Comparison of ENCODE assay signal across 7 cellular contexts in the genomic region with DNA sequence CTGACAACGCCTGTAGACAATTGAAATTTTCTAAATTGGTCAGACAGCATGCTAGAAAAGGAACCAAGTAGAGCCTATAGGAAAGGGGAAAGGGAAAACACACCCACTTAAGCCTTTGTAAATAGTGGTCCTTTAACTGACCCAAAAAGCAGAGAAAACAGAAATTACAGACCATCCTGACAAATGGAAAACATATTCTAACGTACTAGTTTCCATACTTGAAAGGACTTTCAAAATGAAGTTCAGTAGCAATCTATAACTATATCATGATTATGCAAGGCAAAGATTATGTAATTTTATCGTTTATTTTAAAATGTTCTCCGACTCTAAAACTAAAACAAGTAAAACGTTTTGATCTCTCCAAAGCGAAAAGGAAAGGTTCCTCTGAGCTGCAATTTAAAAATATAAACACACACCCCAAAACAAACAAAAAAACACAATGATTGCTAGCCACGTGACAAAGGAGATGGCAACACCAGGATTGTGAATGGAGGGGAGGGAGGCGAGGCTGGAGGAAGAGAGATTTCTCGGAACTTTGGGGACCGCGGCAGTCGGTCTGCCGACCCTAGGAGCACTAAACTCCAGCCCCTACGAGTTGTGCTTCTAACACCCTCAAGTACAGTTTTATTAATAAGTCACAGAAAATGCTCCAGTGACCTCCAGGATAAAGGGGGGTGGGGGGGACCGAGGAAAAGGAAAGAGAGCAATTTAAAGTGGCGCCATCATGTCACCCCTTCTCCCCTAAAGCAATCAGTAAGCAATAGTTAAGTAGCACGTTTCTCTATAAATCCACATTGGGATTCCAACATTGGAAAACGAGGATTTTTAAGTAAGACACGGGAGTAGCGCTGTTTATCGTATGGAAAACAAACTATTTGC. TPM values are rescaled to one million over a fixed set of nuclear protein-coding genes. Genes with fewer than 3 reads are reported as not detected.
A peak's percentile ranks its signal among the peaks of the same experiment; 100 is the strongest.
DNase-seq lines count a peak whose midpoint lies in the region; ATAC-seq and TF ChIP-seq lines count a peak whose summit lies in the region.

No MANE protein-coding gene starts in this region.

- H3K4me1 ChIP-seq in DND-41 (ENCODE audit: insufficient read depth, low read length) (peaks cover 70% of the 10 kb centered on the region), HUES6 (ENCODE audit: control insufficient read depth, insufficient read depth, low read length) (peaks cover 52% of the 10 kb centered on the region), liver (ENCODE audit: control insufficient read depth in 4 of 4, insufficient read depth in 4 of 4, low read length in 3 of 4) (peaks cover 13 to 34% (median 25%) of the 10 kb centered on the region in 4 donors), subcutaneous abdominal adipose tissue (ENCODE audit: control insufficient read depth in 5 of 5, insufficient read depth in 5 of 5, low read length in 5 of 5) (peaks cover 0 to 65% (median 60%) of the 10 kb centered on the region in 5 donors)

- no peaks in the 10 kb centered on the region for H3K36me3 ChIP-seq in DND-41 (ENCODE audit: insufficient read depth, low read length)
- no peaks in the 10 kb centered on the region for H3K36me3 ChIP-seq in HUES6 (ENCODE audit: control insufficient read depth, insufficient read depth, low read length)
- no peaks in the 10 kb centered on the region for H3K36me3 ChIP-seq in liver (ENCODE audit: control insufficient read depth in 4 of 4, insufficient read depth in 3 of 4, low read depth in 1 of 4, low read length in 3 of 4)
- no peaks in the 10 kb centered on the region for H3K36me3 ChIP-seq in subcutaneous abdominal adipose tissue (ENCODE audit: control insufficient read depth in 5 of 5, insufficient read depth in 5 of 5, low read length in 5 of 5)

- H3K27ac ChIP-seq in DND-41 (ENCODE audit: low read length) (peak overlapping the region; percentile 93), HUES6 (ENCODE audit: low read depth, low read length) (peak overlapping the region; percentile 96; the same call in 1 of the 2 replicates), caudate nucleus (ENCODE audit: low read depth, low read length) (peak overlapping the region; percentile 99), liver (ENCODE audit: low read depth in 1 of 2, low read length in 2 of 2) (peak overlapping the region; percentile 94 to 97), subcutaneous abdominal adipose tissue (ENCODE audit: low read depth, low read length) (peak overlapping the region; percentile 99)

- TF ChIP-seq CTCF in DND-41 (IDR thresholded peaks at IDR 0.05; ENCODE audit: borderline replicate concordance, extremely low read depth, low read length, poor library complexity, severe bottlenecking) (no peak), liver (IDR thresholded peaks at IDR 0.05; ENCODE audit: low read depth, low read length, missing input control) (no peak)

- H3K9ac ChIP-seq in DND-41 (ENCODE audit: low read depth, low read length), result peak overlapping the region; percentile 93
- peak overlapping the region; percentile 93 for H3K9ac ChIP-seq in HUES6 (ENCODE audit: low read length)
- H3K9ac ChIP-seq in liver (ENCODE audit: low read depth in 1 of 2, low read length in 2 of 2), result peak overlapping the region; percentile 38 to 87
- peak overlapping the region; percentile 90 to 99 (median 95) for H3K9ac ChIP-seq in subcutaneous abdominal adipose tissue (ENCODE audit: low read length in 5 of 5)

- H3K27me3 ChIP-seq in DND-41 (ENCODE audit: insufficient read depth, low read length, poor library complexity) (no peaks in the 10 kb centered on the region), HUES6 (ENCODE audit: control insufficient read depth, insufficient read depth, low read length) (no peaks in the 10 kb centered on the region), liver (ENCODE audit: control insufficient read depth in 4 of 4, insufficient read depth in 4 of 4, low read length in 3 of 4) (no peaks in the 10 kb centered on the region), subcutaneous abdominal adipose tissue (ENCODE audit: control insufficient read depth in 5 of 5, insufficient read depth in 4 of 5, low read length in 5 of 5) (no peaks in the 10 kb centered on the region)

- DNase-seq in DND-41, result peak; percentile 44
- peak; percentile 11 for DNase-seq in RPMI7951 (ENCODE audit: low read depth)
- DNase-seq in caudate nucleus (lab: John Stamatoyannopoulos, UW), result peak in 31 of 61 donors; percentile 3 to 65 (median 36)

- no peaks in the 10 kb centered on the region for H3K9me3 ChIP-seq in DND-41 (ENCODE audit: insufficient read depth, low read length, severe bottlenecking)
- no peaks in the 10 kb centered on the region for H3K9me3 ChIP-seq in HUES6 (ENCODE audit: control insufficient read depth, insufficient read depth, low read depth, low read length)
- no peaks in the 10 kb centered on the region for H3K9me3 ChIP-seq in liver (ENCODE audit: control insufficient read depth in 4 of 4, low read length in 3 of 4)
- no peaks in the 10 kb centered on the region for H3K9me3 ChIP-seq in subcutaneous abdominal adipose tissue (ENCODE audit: control insufficient read depth in 5 of 5, low read length in 5 of 5)

- ATAC-seq in DND-41 (ENCODE audit: insufficient read depth, low read depth) (no peak), HG02973 (IDR thresholded peaks at IDR 0.05; ENCODE audit: unreplicated experiment) (no peak)

- H3K4me2 ChIP-seq in DND-41 (ENCODE audit: insufficient read depth, low read length), result peak overlapping the region; percentile 88

- TF ChIP-seq RAD21 in liver (IDR thresholded peaks at IDR 0.05), result no peak

- peaks cover 52% of the 10 kb centered on the region for H4K20me1 ChIP-seq in DND-41 (ENCODE audit: insufficient read depth, low read length)

- peaks cover 82% of the 10 kb centered on the region for H3K79me2 ChIP-seq in DND-41 (ENCODE audit: insufficient read depth, low read length)

- WGBS in liver, result under 1% methylated on average over 21 of the region's 21 CpGs

- H3K4me3 ChIP-seq in DND-41 (ENCODE audit: low read depth in 1 of 2, low read length in 2 of 2) (peak overlapping the region; percentile 72 to 83), HUES6 (ENCODE audit: low read depth, low read length) (peak overlapping the region; percentile 92), liver (ENCODE audit: low read depth in 1 of 3, low read length in 3 of 3) (peak overlapping the region; percentile 45 to 93 (median 74)), subcutaneous abdominal adipose tissue (ENCODE audit: low read depth in 1 of 5, low read length in 5 of 5) (peak overlapping the region; percentile 87 to 98 (median 95))

- peak overlapping the region; percentile 46; the same call in 1 of the 2 replicates for H2AFZ ChIP-seq in DND-41 (ENCODE audit: low read depth, low read length)

TF ChIP-seq in liver, 16 proteins besides CTCF, POLR2A, EP300 and RAD21:
- TF ChIP-seq FOXA1 (IDR thresholded peaks at IDR 0.05) (no peak), HNF4G (IDR thresholded peaks at IDR 0.05) (no peak), NR2F2 (IDR thresholded peaks at IDR 0.05) (no peak), RXRA (IDR thresholded peaks at IDR 0.05) (no peak), YY1 (IDR thresholded peaks at IDR 0.05) (peak; percentile 33), HNF4A (conservative IDR thresholded peaks at IDR 0.05) (no peak), GABPA (IDR thresholded peaks at IDR 0.05 in 1 of 2, conservative IDR thresholded peaks at IDR 0.05 in 1 of 2) (no peak)

RNA-seq across cellular contexts. Expression of a gene that starts 1.7 kb away (rescaled TPM):
- total RNA-seq in RPMI7951 (2014; rRNA removed; shearing (Covaris generic)), result 16.0 and 23.7 TPM in 2 replicates
- 10 to 100 TPM; 37.5 to 86.3 TPM for total RNA-seq in liver
- 10 to 100 TPM in 1 of 2 donors, 1 to 10 TPM in 1; 5.5 to 10.5 TPM for polyA plus RNA-seq in liver
